13 cellular contexts compared by ENCODE assay signal in genomic region chr13:51822106-51822840, GRCh38. TPM values are rescaled to one million over a fixed set of nuclear protein-coding genes. Genes with fewer than 3 reads are reported as not detected.
DNase-seq lines count a peak whose midpoint lies in the region; ATAC-seq and TF ChIP-seq lines count a peak whose summit lies in the region.
"Had no signal": no experiment of that assay in that cellular context is flagged by ENCODE, and none has a peak within 500 bp of the region (broad histone marks: within the 10 kb centered on the region; RNA-seq: fewer than 3 reads in every experiment).

No MANE protein-coding gene starts in this region.

- peak; percentile 17 for ATAC-seq in stimulated activated naive CD8-positive, alpha-beta T cell treated with anti-CD3 and anti-CD28 coated beads, Interleukin-15, Interleukin-2, amounts not matched to agents 100 U/mL and 50 U/mL, for 24 hours
- ATAC-seq in GM23338 = no peak
- ATAC-seq: psoas muscle had no signal

- no peaks in the 10 kb centered on the region for H3K27me3 Mint-ChIP-seq in activated naive CD4-positive, alpha-beta T cell treated with anti-CD3 and anti-CD28 coated beads for 36 hours (ENCODE audit: low read depth)
- no peaks in the 10 kb centered on the region for H3K27me3 Mint-ChIP-seq in GM23338 (ENCODE audit: insufficient read depth, low read depth, poor library complexity)

- peaks cover 84% of the 10 kb centered on the region for H3K4me1 Mint-ChIP-seq in activated naive CD4-positive, alpha-beta T cell treated with anti-CD3 and anti-CD28 coated beads for 36 hours (ENCODE audit: low read depth)
- H3K4me1 Mint-ChIP-seq in GM23338 = peaks cover 35% of the 10 kb centered on the region

- CTCF ChIA-PET in activated naive CD4-positive, alpha-beta T cell treated with anti-CD3 and anti-CD28 coated beads for 36 hours (lab: Charles Lee) = interaction anchor here (0.6 to 7.0 kb wide), 8 partner anchors 7 to 236 kb away, joined by 3 to 66 read pairs (median 3); no protein-coding TSS in a partner anchor

- H3K27me3 ChIP-seq in OCI-LY3 (ENCODE audit: low read depth, low read length) = no peaks in the 10 kb centered on the region
- H3K27me3 ChIP-seq in GM23338 (ENCODE audit: insufficient read depth) = no peaks in the 10 kb centered on the region
- H3K27me3 ChIP-seq: cardiac muscle cell, esophagus muscularis mucosa had no signal

- no peaks in the 10 kb centered on the region for H3K9me3 Mint-ChIP-seq in activated naive CD4-positive, alpha-beta T cell treated with anti-CD3 and anti-CD28 coated beads for 36 hours
- no peaks in the 10 kb centered on the region for H3K9me3 Mint-ChIP-seq in GM23338

- H3K4me1 ChIP-seq in OCI-LY3 (ENCODE audit: low read length) (peaks cover 66% of the 10 kb centered on the region), GM23338 (ENCODE audit: insufficient read depth) (peaks cover 14% of the 10 kb centered on the region)

- H4K20me1 ChIP-seq in OCI-LY3 (ENCODE audit: insufficient read depth, low read length) (no peaks in the 10 kb centered on the region), GM23338 (replicated peaks; ENCODE audit: insufficient read depth) (no peaks in the 10 kb centered on the region)

- no peaks in the 10 kb centered on the region for H3K79me2 ChIP-seq in OCI-LY3 (ENCODE audit: low read length)
- no peaks in the 10 kb centered on the region for H3K79me2 ChIP-seq in GM23338 (replicated peaks; ENCODE audit: insufficient read depth)

- H3K36me3 Mint-ChIP-seq in activated naive CD4-positive, alpha-beta T cell treated with anti-CD3 and anti-CD28 coated beads for 36 hours (ENCODE audit: low read depth) = no peaks in the 10 kb centered on the region
- H3K36me3 Mint-ChIP-seq in GM23338 (ENCODE audit: low read depth) = no peaks in the 10 kb centered on the region

- TF ChIP-seq POLR2A in erythroblast (IDR thresholded peaks at IDR 0.05; ENCODE audit: low read length) = no peak

- no peak for TF ChIP-seq CTCF in OCI-LY3 (IDR thresholded peaks at IDR 0.05; ENCODE audit: low read depth, low read length)
- no peak for TF ChIP-seq CTCF in GM23338 (conservative IDR thresholded peaks at IDR 0.05; ENCODE audit: low read depth in 2 of 2)

- H3K4me3 Mint-ChIP-seq in activated naive CD4-positive, alpha-beta T cell treated with anti-CD3 and anti-CD28 coated beads for 36 hours = peak overlapping the region; percentile 77
- H3K4me3 Mint-ChIP-seq in GM23338 = no peak overlapping the region

- H3K4me3 ChIP-seq in OCI-LY3 (ENCODE audit: low read length) (peak overlapping the region; percentile 39), GM23338 (no peak overlapping the region)
- H3K4me3 ChIP-seq: cardiac muscle cell, esophagus muscularis mucosa, psoas muscle had no signal

- no peaks in the 10 kb centered on the region for H3K9me2 ChIP-seq in GM23338 (ENCODE audit: insufficient read depth)

- peak overlapping the region; percentile 14 for H3K9ac ChIP-seq in OCI-LY3 (ENCODE audit: low read length)

- peak overlapping the region; percentile 69 for H3K27ac ChIP-seq in OCI-LY3 (ENCODE audit: low read length)
- H3K27ac ChIP-seq in GM23338 (ENCODE audit: low read depth) = no peak overlapping the region
- H3K27ac ChIP-seq: cardiac muscle cell, esophagus muscularis mucosa, psoas muscle had no signal

- intact Hi-C loops in activated naive CD4-positive, alpha-beta T cell treated with anti-CD3 and anti-CD28 coated beads for 36 hours (cut with micrococcal nuclease) = loop anchor here (2.0 to 10.0 kb wide), 2 partner anchors 191 to 927 kb away; partner anchors contain the start of gene ALG11

- peak; percentile 70 for DNase-seq in activated naive CD4-positive, alpha-beta T cell treated with anti-CD3 and anti-CD28 coated beads for 36 hours
- DNase-seq in activated naive CD4-positive, alpha-beta T cell (lab: John Stamatoyannopoulos, UW) = no peak
- peak; percentile 39 for DNase-seq in central memory CD4-positive, alpha-beta T cell
- no peak for DNase-seq in stimulated activated naive CD8-positive, alpha-beta T cell treated with anti-CD3 and anti-CD28 coated beads, Interleukin-15, Interleukin-2, amounts not matched to agents 100 U/mL and 50 U/mL, for 24 hours
- DNase-seq in erythroblast (lab: John Stamatoyannopoulos, UW) = no peak
- DNase-seq in GM23338 (ENCODE audit: low spot score) = no peak
- no peak for DNase-seq in germinal center (ENCODE audit: low spot score)
- DNase-seq: psoas muscle; RPMI8226; stimulated activated CD4-positive, alpha-beta T cell treated with anti-CD3 and anti-CD28 coated beads, Interleukin-4, amount 100 ng/mL, for 24 hours had no signal

- no peaks in the 10 kb centered on the region for H3F3A ChIP-seq in GM23338 (replicated peaks; ENCODE audit: low read depth)

- H3K36me3 ChIP-seq in OCI-LY3 (replicated peaks; ENCODE audit: low read depth, low read length) (no peaks in the 10 kb centered on the region), GM23338 (ENCODE audit: insufficient read depth) (no peaks in the 10 kb centered on the region)
- H3K36me3 ChIP-seq: cardiac muscle cell, esophagus muscularis mucosa had no signal

- no peak overlapping the region for H2AFZ ChIP-seq in OCI-LY3 (ENCODE audit: low read depth, low read length)
- H2AFZ ChIP-seq in GM23338 = no peak overlapping the region

- no peaks in the 10 kb centered on the region for H3K9me3 ChIP-seq in OCI-LY3 (ENCODE audit: insufficient read depth, low read length)
- H3K9me3 ChIP-seq: esophagus muscularis mucosa, psoas muscle had no signal

- peak overlapping the region; percentile 98 for H3K27ac Mint-ChIP-seq in activated naive CD4-positive, alpha-beta T cell treated with anti-CD3 and anti-CD28 coated beads for 36 hours
- no peak overlapping the region for H3K27ac Mint-ChIP-seq in GM23338

- H3K4me2 ChIP-seq in OCI-LY3 (ENCODE audit: low read length) (peak overlapping the region; percentile 75), GM23338 (no peak overlapping the region)

TF ChIP-seq in GM23338, 12 proteins besides CTCF, POLR2A, EP300 and RAD21:
- TF ChIP-seq NANOG (IDR thresholded peaks at IDR 0.05; ENCODE audit: borderline replicate concordance) = no peak
- TF ChIP-seq, protein P1, sequence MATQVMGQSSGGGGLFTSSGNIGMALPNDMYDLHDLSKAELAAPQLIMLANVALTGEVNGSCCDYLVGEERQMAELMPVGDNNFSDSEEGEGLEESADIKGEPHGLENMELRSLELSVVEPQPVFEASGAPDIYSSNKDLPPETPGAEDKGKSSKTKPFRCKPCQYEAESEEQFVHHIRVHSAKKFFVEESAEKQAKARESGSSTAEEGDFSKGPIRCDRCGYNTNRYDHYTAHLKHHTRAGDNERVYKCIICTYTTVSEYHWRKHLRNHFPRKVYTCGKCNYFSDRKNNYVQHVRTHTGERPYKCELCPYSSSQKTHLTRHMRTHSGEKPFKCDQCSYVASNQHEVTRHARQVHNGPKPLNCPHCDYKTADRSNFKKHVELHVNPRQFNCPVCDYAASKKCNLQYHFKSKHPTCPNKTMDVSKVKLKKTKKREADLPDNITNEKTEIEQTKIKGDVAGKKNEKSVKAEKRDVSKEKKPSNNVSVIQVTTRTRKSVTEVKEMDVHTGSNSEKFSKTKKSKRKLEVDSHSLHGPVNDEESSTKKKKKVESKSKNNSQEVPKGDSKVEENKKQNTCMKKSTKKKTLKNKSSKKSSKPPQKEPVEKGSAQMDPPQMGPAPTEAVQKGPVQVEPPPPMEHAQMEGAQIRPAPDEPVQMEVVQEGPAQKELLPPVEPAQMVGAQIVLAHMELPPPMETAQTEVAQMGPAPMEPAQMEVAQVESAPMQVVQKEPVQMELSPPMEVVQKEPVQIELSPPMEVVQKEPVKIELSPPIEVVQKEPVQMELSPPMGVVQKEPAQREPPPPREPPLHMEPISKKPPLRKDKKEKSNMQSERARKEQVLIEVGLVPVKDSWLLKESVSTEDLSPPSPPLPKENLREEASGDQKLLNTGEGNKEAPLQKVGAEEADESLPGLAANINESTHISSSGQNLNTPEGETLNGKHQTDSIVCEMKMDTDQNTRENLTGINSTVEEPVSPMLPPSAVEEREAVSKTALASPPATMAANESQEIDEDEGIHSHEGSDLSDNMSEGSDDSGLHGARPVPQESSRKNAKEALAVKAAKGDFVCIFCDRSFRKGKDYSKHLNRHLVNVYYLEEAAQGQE (IDR thresholded peaks at IDR 0.05; ENCODE audit: unreplicated experiment) = no peak
- TF ChIP-seq POLR2AphosphoS5 (IDR thresholded peaks at IDR 0.05; ENCODE audit: low read depth) = no peak
- TF ChIP-seq JUNB (IDR thresholded peaks at IDR 0.05; ENCODE audit: unreplicated experiment) = no peak
- no peak for TF ChIP-seq ZNF331 (CRISPR knock-in tag; IDR thresholded peaks at IDR 0.05; ENCODE audit: low read depth)
- TF ChIP-seq STAT1 (IDR thresholded peaks at IDR 0.05; ENCODE audit: unreplicated experiment) = no peak
- no peak for TF ChIP-seq EZH2phosphoT487 (IDR thresholded peaks at IDR 0.05; ENCODE audit: unreplicated experiment)

RNA-seq across cellular contexts. Expression of gene DHRS12, which starts 18.3 kb away (rescaled TPM):
- 1 to 10 TPM; 4.1 to 4.9 TPM for total RNA-seq in activated naive CD4-positive, alpha-beta T cell treated with anti-CD3 and anti-CD28 coated beads for 36 hours
- total RNA-seq in GM23338 (2014; rRNA removed; shearing (Covaris generic)) = 4.3 and 4.6 TPM in 2 replicates
- 8.9 and 12.2 TPM in 2 replicates for polyA plus RNA-seq in GM23338 (2016; fragmentation: Nextera tagmentation; extraction: Ambion mirVana)

RNA-seq across cellular contexts. Expression of gene TMEM272, which starts 22.7 kb away (rescaled TPM):
- total RNA-seq in activated naive CD4-positive, alpha-beta T cell treated with anti-CD3 and anti-CD28 coated beads for 36 hours = under 1 TPM; 0.41 to 0.42 TPM
- 0.35 and 0.76 TPM in 2 replicates for total RNA-seq in GM23338 (2014; rRNA removed; shearing (Covaris generic))
- polyA plus RNA-seq in GM23338 (2016; fragmentation: Nextera tagmentation; extraction: Ambion mirVana) = 0.05 and 0.11 TPM in 2 replicates
- total RNA-seq: esophagus muscularis mucosa had no signal
- polyA plus RNA-seq: cardiac muscle cell had no signal

RNA-seq across cellular contexts. Expression of gene CCDC70, which starts 39.5 kb away (rescaled TPM):
- total RNA-seq in activated naive CD4-positive, alpha-beta T cell treated with anti-CD3 and anti-CD28 coated beads for 36 hours = not detected
- total RNA-seq in GM23338 (2014; rRNA removed; shearing (Covaris generic)) = not detected in 2 replicates
- not detected in 2 replicates for polyA plus RNA-seq in GM23338 (2016; fragmentation: Nextera tagmentation; extraction: Ambion mirVana)
- total RNA-seq: cardiac muscle cell, esophagus muscularis mucosa, psoas muscle had no signal
- polyA plus RNA-seq: cardiac muscle cell, psoas muscle had no signal

Comparison
In these comparisons a context has a peak if more than half of its experiments do, and no peak if none do; other contexts are left out.
1. DNase-seq: peak in activated naive CD4-positive, alpha-beta T cell treated with anti-CD3 and anti-CD28 coated beads for 36 hours (single experiment) and central memory CD4-positive, alpha-beta T cell (single experiment); none in activated naive CD4-positive, alpha-beta T cell (0 of 4), stimulated activated naive CD8-positive, alpha-beta T cell treated with anti-CD3 and anti-CD28 coated beads, Interleukin-15, Interleukin-2, amounts not matched to agents 100 U/mL and 50 U/mL, for 24 hours (single experiment), erythroblast (0 of 2), GM23338 (single experiment) and germinal center (single experiment).